ENCODE assay signal across 1 cellular context in the genomic region with DNA sequence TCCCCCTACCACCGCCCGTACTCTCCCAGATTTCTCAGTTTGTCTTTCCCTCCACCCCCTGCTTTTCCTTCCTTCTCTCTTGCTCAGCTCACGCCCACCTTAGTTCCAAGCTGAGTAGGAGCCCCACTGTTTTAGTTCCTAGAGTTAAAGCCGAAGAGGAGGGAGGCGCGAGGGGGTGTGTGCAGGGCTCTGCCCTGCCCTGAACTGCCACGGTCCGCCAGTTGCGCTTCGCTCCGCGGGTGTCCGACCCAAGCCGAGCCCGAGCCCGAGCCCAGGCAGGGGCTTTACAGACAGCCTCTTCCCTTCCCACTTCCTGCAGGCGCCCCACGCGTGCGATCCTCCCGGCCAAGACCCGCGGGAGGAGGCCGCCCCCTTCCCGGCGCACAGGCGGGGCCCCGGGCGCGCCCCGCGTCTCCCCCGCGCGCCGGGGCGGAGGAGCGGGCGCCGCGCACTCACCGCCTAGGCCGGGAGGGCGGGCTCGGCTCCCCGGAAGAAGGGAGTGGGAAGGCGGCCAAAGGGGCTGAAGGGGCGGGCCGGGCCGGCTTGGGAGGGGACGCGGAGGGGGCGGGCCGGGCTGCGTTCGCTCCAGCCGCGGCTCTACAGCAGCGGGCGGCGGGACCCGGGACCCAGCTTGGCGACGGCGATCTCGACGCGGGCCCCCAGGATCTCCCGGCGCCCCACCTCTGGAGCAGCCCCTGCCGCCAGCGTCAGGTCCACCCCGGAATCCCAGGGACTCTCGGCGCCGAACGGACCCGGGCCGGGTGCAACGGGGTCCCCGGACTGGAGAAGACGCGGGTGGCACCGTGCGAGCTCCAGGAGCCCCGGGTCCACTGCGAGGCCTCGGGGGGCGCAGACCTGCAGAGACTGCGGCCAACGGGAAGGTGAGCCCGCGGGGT.
TF ChIP-seq lines count a peak whose summit lies in the region.

A gene with protein sequence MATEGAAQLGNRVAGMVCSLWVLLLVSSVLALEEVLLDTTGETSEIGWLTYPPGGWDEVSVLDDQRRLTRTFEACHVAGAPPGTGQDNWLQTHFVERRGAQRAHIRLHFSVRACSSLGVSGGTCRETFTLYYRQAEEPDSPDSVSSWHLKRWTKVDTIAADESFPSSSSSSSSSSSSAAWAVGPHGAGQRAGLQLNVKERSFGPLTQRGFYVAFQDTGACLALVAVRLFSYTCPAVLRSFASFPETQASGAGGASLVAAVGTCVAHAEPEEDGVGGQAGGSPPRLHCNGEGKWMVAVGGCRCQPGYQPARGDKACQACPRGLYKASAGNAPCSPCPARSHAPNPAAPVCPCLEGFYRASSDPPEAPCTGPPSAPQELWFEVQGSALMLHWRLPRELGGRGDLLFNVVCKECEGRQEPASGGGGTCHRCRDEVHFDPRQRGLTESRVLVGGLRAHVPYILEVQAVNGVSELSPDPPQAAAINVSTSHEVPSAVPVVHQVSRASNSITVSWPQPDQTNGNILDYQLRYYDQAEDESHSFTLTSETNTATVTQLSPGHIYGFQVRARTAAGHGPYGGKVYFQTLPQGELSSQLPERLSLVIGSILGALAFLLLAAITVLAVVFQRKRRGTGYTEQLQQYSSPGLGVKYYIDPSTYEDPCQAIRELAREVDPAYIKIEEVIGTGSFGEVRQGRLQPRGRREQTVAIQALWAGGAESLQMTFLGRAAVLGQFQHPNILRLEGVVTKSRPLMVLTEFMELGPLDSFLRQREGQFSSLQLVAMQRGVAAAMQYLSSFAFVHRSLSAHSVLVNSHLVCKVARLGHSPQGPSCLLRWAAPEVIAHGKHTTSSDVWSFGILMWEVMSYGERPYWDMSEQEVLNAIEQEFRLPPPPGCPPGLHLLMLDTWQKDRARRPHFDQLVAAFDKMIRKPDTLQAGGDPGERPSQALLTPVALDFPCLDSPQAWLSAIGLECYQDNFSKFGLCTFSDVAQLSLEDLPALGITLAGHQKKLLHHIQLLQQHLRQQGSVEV (plus strand): TSS at position 572 of the 896 bp plus-strand sequence. CDS start 8,152 bp downstream, outside the sequence.

TF ChIP-seq in H1, 55 proteins besides CTCF, POLR2A, EP300 and RAD21:
- TF ChIP-seq JUND (IDR thresholded peaks at IDR 0.05; ENCODE audit: low read length) (no peak), KDM1A (IDR thresholded peaks at IDR 0.05; ENCODE audit: borderline replicate concordance, low read length) (no peak), ASH2L (IDR thresholded peaks at IDR 0.05; ENCODE audit: low read length) (peak; percentile 58), RBBP5 (IDR thresholded peaks at IDR 0.05; ENCODE audit: borderline replicate concordance, low read depth, low read length) (peak; percentile 28; the same call in 1 of the 2 replicates), JUN (IDR thresholded peaks at IDR 0.05; ENCODE audit: low read depth, low read length) (no peak), TAF1 (IDR thresholded peaks at IDR 0.05; ENCODE audit: low read depth, low read length) (no peak), PHF8 (conservative IDR thresholded peaks at IDR 0.05; ENCODE audit: low read depth, low read length) (peak; percentile 43), KDM4A (IDR thresholded peaks at IDR 0.05; ENCODE audit: low read depth, low read length, severe bottlenecking) (peak; percentile 78), SIN3A (conservative IDR thresholded peaks at IDR 0.05 in 1 of 2, IDR thresholded peaks at IDR 0.05 in 1 of 2; ENCODE audit: low read depth in 1 of 2, low read length in 2 of 2) (peak in 1 of 2 experiments; percentile 42; a peak in 1 of 4 replicates), HDAC2 (IDR thresholded peaks at IDR 0.05; ENCODE audit: borderline replicate concordance in 1 of 2, low read depth in 2 of 2, low read length in 2 of 2) (peak in 1 of 2 experiments; percentile 36; a peak in 1 of 4 replicates)
